In the genomic region with DNA sequence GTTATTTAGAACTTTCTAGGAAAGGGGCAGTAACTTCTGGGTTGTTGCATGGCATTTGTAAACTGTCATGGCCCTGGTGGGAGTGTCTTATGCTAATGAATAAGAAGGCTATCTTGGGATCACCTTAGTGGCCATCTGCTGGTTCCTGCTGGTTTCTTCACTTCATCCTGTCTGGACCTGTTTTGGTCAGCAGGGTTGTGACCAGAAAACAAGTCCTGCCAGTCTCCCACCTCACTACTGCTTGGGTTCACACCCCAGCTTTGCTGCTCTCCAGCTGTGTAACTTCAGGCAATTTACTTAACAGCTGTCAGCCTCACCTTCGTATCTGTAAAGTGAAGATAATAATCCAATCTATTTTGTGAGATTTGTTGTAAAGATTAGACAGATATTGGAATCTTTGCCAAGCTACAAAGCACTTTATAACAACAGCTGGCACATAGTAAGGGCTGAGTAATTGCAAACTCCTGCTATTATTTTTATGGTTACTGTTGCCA, we compare ENCODE assay signal across 8 cellular contexts.
DNase-seq lines count a peak whose midpoint lies in the region; ATAC-seq, FAIRE-seq and TF ChIP-seq lines count a peak whose summit lies in the region.
"Not testable (repeated sequence)": the region's sequence is repeated elsewhere in the genome, so short reads cannot be mapped to it uniquely, and the experiment has no call there.

No MANE protein-coding gene starts in this region.

- H3K4ac ChIP-seq in H1 (replicated peaks; ENCODE audit: insufficient read length, low read depth, low read length) = not testable (repeated sequence)

- not testable (repeated sequence) for H4K5ac ChIP-seq in H1 (ENCODE audit: insufficient read length, low read depth, low read length)

- not testable (repeated sequence) for H3K23ac ChIP-seq in H1 (ENCODE audit: insufficient read length)

- FAIRE-seq in H1 (lab: Jason Lieb, UNC) = not testable (repeated sequence)

- intact Hi-C loops in left colon (cut with DNase I, micrococcal nuclease) = not testable (repeated sequence)

- CTCF ChIA-PET in HEK293 (lab: Yijun Ruan, JAX); H1 (lab: Charles Lee; ENCODE audit: partially characterized antibody): not testable (repeated sequence)

- TF ChIP-seq CTCF in HEK293 (tag by site-specific recombination; IDR thresholded peaks at IDR 0.05); H1 (IDR thresholded peaks at IDR 0.05; ENCODE audit: control extremely low read depth in 1 of 3, insufficient read depth in 1 of 3, low read depth in 1 of 3, low read length in 3 of 3): not testable (repeated sequence)

- not testable (repeated sequence) for TF ChIP-seq EP300 in H1 (IDR thresholded peaks at IDR 0.05; ENCODE audit: borderline replicate concordance in 1 of 2, low read depth in 2 of 2, low read length in 2 of 2)

- in situ Hi-C loops in SK-MEL-5 (cut with HindIII; ENCODE audit: low pct_unique_long_range_greater_than_20kb, low sequenced_read_pairs) = not testable (repeated sequence)

- not testable (repeated sequence) for H2BK15ac ChIP-seq in H1 (ENCODE audit: low read length)

- H3K36me3 ChIP-seq in HEK293 (ENCODE audit: control insufficient read depth in 2 of 2, insufficient read depth in 1 of 2, low read length in 2 of 2); H1 (ENCODE audit: control insufficient read depth in 2 of 4, insufficient read depth in 4 of 4, low read length in 3 of 4): not testable (repeated sequence)

- H2BK12ac ChIP-seq in H1 (ENCODE audit: low read depth, low read length) = not testable (repeated sequence)

- peak; percentile 91 for ATAC-seq in left colon

- not testable (repeated sequence) for H2AK5ac ChIP-seq in H1 (ENCODE audit: low read depth, low read length)

- H3K18ac ChIP-seq in H1 (ENCODE audit: extremely low read depth, low read length) = not testable (repeated sequence)

- not testable (repeated sequence) for H2AFZ ChIP-seq in H1 (ENCODE audit: low read length)

- not testable (repeated sequence) for H3K4me3 ChIP-seq in HEK293 (ENCODE audit: low read depth, low read length); H1 (ENCODE audit: extremely low read depth in 1 of 4, insufficient read depth in 2 of 4, low read depth in 3 of 4, low read length in 4 of 4)

- not testable (repeated sequence) for H2BK5ac ChIP-seq in H1 (ENCODE audit: low read depth, low read length)

- H3K79me2 ChIP-seq in H1 (ENCODE audit: control insufficient read depth in 1 of 2, insufficient read depth in 2 of 2, low read length in 2 of 2) = not testable (repeated sequence)

- not testable (repeated sequence) for TF ChIP-seq RAD21 in H1 (IDR thresholded peaks at IDR 0.05 in 1 of 2, conservative IDR thresholded peaks at IDR 0.05 in 1 of 2; ENCODE audit: low read depth in 2 of 2, low read length in 2 of 2)

- H3K4me2 ChIP-seq in H1 (ENCODE audit: insufficient read depth in 1 of 2, low read depth in 2 of 2, low read length in 2 of 2) = not testable (repeated sequence)

- not testable (repeated sequence) for H3K79me1 ChIP-seq in H1 (ENCODE audit: low read depth, low read length)

- not testable (repeated sequence) for TF ChIP-seq POLR2A in H1 (IDR thresholded peaks at IDR 0.05; ENCODE audit: control extremely low read depth in 1 of 2, low read depth in 2 of 2, low read length in 2 of 2)

- not testable (repeated sequence) for H3K27ac ChIP-seq in HEK293 (ENCODE audit: extremely low read depth, low read depth, low read length); H1 (ENCODE audit: low read depth, low read length)

- not testable (repeated sequence) for H3K56ac ChIP-seq in H1 (replicated peaks; ENCODE audit: insufficient read length, low read depth, low read length)

- POLR2A ChIA-PET in HEK293 (lab: Yijun Ruan, JAX); H1 (lab: Charles Lee; ENCODE audit: partially characterized antibody): not testable (repeated sequence)

- not testable (repeated sequence) for H4K91ac ChIP-seq in H1 (replicated peaks; ENCODE audit: insufficient read length, low read length)

- H3K9ac ChIP-seq in H1 (replicated peaks in 1 of 4; ENCODE audit: extremely low read depth in 1 of 4, low read depth in 3 of 4, low read length in 3 of 4) = not testable (repeated sequence)

- H3K14ac ChIP-seq in H1 (ENCODE audit: insufficient read length) = not testable (repeated sequence)

- H2BK120ac ChIP-seq in H1 (replicated peaks; ENCODE audit: low read depth, low read length) = not testable (repeated sequence)

- H3K4me1 ChIP-seq in HEK293 (ENCODE audit: control insufficient read depth, insufficient read depth, low read length); H1 (replicated peaks in 1 of 4; ENCODE audit: control insufficient read depth in 3 of 4, insufficient read depth in 4 of 4, low read length in 3 of 4): not testable (repeated sequence)

- H3K23me2 ChIP-seq in H1 (ENCODE audit: low read depth, low read length) = not testable (repeated sequence)

- not testable (repeated sequence) for H3K9me3 ChIP-seq in HEK293 (ENCODE audit: control insufficient read depth, insufficient read depth, low read depth, low read length); H1 (ENCODE audit: insufficient read depth in 2 of 2, low read depth in 1 of 2, low read length in 1 of 2)

- WGBS in H1 (ENCODE audit: extremely low coverage in 1 of 2, insufficient coverage in 1 of 2, insufficient read length in 1 of 2, insufficient replicate concordance in 2 of 2, low coverage in 1 of 2, low lambda C conversion rate in 2 of 2, missing lambda C conversion rate in 1 of 2), 2 experiments = 88% methylated on average over 1 of the region's 1 CpG; no CpG with 5 or more reads in 1 of the 2 experiments

- not testable (repeated sequence) for H3K27me3 ChIP-seq in H1 (replicated peaks in 1 of 4; ENCODE audit: control insufficient read depth in 3 of 4, extremely low read depth in 1 of 4, insufficient read depth in 3 of 4, low read length in 3 of 4)

- not testable (repeated sequence) for H4K20me1 ChIP-seq in H1 (replicated peaks in 1 of 2; ENCODE audit: control insufficient read depth in 1 of 2, insufficient read depth in 2 of 2, low read length in 2 of 2)

- peak; percentile 85 for DNase-seq in DMS 273 (lab: John Stamatoyannopoulos, UW; ENCODE audit: unreplicated experiment)
- DNase-seq in NCI-H2171 treated with DMSO at 0.1 percent for 48 hours (lab: John Stamatoyannopoulos, UW) = peak; percentile 49
- peak; percentile 19 for DNase-seq in NCI-H82 treated with DMSO at 0.1 percent for 48 hours (lab: John Stamatoyannopoulos, UW; ENCODE audit: unreplicated experiment)
- peak; percentile 23 for DNase-seq in SK-MEL-5 (ENCODE audit: low read depth, low spot score)
- DNase-seq in H1 (ENCODE audit: low read depth in 1 of 2, low spot score in 2 of 2) = not testable (repeated sequence)
- DNase-seq in left colon = peak; percentile 15 to 37
- DNase-seq in renal cortical epithelial cell (ENCODE audit: low read depth) = peak; percentile 22

- not testable (repeated sequence) for H4K8ac ChIP-seq in H1 (ENCODE audit: extremely low read depth, insufficient read depth, low read length)

- not testable (repeated sequence) for H2BK20ac ChIP-seq in H1 (ENCODE audit: low read length)

TF ChIP-seq in HEK293, 187 proteins besides CTCF, POLR2A, EP300 and RAD21:
- TF ChIP-seq, protein P1, sequence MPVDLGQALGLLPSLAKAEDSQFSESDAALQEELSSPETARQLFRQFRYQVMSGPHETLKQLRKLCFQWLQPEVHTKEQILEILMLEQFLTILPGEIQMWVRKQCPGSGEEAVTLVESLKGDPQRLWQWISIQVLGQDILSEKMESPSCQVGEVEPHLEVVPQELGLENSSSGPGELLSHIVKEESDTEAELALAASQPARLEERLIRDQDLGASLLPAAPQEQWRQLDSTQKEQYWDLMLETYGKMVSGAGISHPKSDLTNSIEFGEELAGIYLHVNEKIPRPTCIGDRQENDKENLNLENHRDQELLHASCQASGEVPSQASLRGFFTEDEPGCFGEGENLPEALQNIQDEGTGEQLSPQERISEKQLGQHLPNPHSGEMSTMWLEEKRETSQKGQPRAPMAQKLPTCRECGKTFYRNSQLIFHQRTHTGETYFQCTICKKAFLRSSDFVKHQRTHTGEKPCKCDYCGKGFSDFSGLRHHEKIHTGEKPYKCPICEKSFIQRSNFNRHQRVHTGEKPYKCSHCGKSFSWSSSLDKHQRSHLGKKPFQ (tag by site-specific recombination; IDR thresholded peaks at IDR 0.05) = peak; percentile 74
- TF ChIP-seq ZNF843 (tag by site-specific recombination; IDR thresholded peaks at IDR 0.05) = peak; percentile 48; the same call in 1 of the 2 replicates

TF ChIP-seq in H1, 55 proteins besides CTCF, POLR2A, EP300 and RAD21:
- peak; percentile 7; the same call in 1 of the 2 replicates for TF ChIP-seq YY1 (IDR thresholded peaks at IDR 0.05; ENCODE audit: low read depth, low read length)
